In genomic region chr12:76065917-76066316, GRCh38 we compare ENCODE assay signal across 31 cellular contexts.
"Had no signal": no experiment of that assay in that cellular context is flagged by ENCODE, and none has a peak within 500 bp of the region (broad histone marks: within the 10 kb centered on the region; RNA-seq: fewer than 3 reads in every experiment).

No MANE protein-coding gene starts in this region.

- ATAC-seq: left colon; left lung; lower lobe of right lung; naive thymus-derived CD8-positive, alpha-beta T cell; pancreas; right cardiac atrium; sciatic nerve; stimulated activated naive B cell treated with anti-CD40 and anti-IgM and Interleukin-4, amounts not matched to agents 10 μg/mL and 1 μg/mL and 100 μg/mL, for 72 hours; stimulated activated naive CD8-positive, alpha-beta T cell treated with anti-CD3 and anti-CD28 coated beads, Interleukin-15, Interleukin-2, amounts not matched to agents 100 U/mL and 50 U/mL, for 24 hours had no signal

- H3K27ac ChIP-seq: left lung, lower lobe of right lung, pancreas, prostate gland, skin epidermis, stomach, testis, thyroid gland, transverse colon, upper lobe of left lung, vagina had no signal

- H3K27ac Mint-ChIP-seq: immature natural killer cell; naive thymus-derived CD8-positive, alpha-beta T cell; nephron; stimulated activated naive B cell treated with anti-CD40 and anti-IgM and Interleukin-4, amounts not matched to agents 10 μg/mL and 1 μg/mL and 100 μg/mL, for 72 hours had no signal

- FAIRE-seq: islet of Langerhans, kidney, pancreas had no signal

- H3K4me1 ChIP-seq: lower lobe of right lung, pancreas, prostate gland, testis, transverse colon had no signal

- H3K4me3 Mint-ChIP-seq: immature natural killer cell; nephron; neural crest cell; stimulated activated naive B cell treated with anti-CD40 and anti-IgM and Interleukin-4, amounts not matched to agents 10 μg/mL and 1 μg/mL and 100 μg/mL, for 72 hours had no signal

- H3K4me3 ChIP-seq: left lung, lower lobe of right lung, pancreas, prostate gland, skin epidermis, stomach, testis, thyroid gland, transverse colon, upper lobe of left lung, vagina had no signal

- H3K9me3 ChIP-seq: pancreas, prostate gland, testis, thyroid gland had no signal

- H3K36me3 ChIP-seq: prostate gland, thyroid gland had no signal

- H3K27me3 Mint-ChIP-seq: naive thymus-derived CD8-positive, alpha-beta T cell; stimulated activated naive B cell treated with anti-CD40 and anti-IgM and Interleukin-4, amounts not matched to agents 10 μg/mL and 1 μg/mL and 100 μg/mL, for 72 hours had no signal

- DNase-seq: immature natural killer cell; kidney; left colon; left lung; lower lobe of right lung; mammary epithelial cell; mesenchymal stem cell; naive thymus-derived CD8-positive, alpha-beta T cell; nucleus accumbens; pancreas; posterior cingulate gyrus; retina; right cardiac atrium; stimulated activated CD4-positive, alpha-beta T cell treated with anti-CD3 and anti-CD28 coated beads, Interleukin-12 subunit alpha, Interleukin-12 subunit beta, amount 100 ng/mL, for 4 hours; stimulated activated CD4-positive, alpha-beta T cell treated with anti-CD3 and anti-CD28 coated beads, Interleukin-15, amount 100 ng/mL, for 24 hours; stimulated activated CD4-positive, alpha-beta T cell treated with anti-CD3 and anti-CD28 coated beads, Interleukin-2, amount 100 ng/mL, for 24 hours; stimulated activated CD4-positive, alpha-beta T cell treated with anti-CD3 and anti-CD28 coated beads, Interleukin-4, amount 100 ng/mL, for 1 hour; stimulated activated naive B cell treated with anti-CD40 and anti-IgM and Interleukin-4, amounts not matched to agents 10 μg/mL and 1 μg/mL and 100 μg/mL, for 72 hours; stimulated activated naive CD8-positive, alpha-beta T cell treated with anti-CD3 and anti-CD28 coated beads, Interleukin-15, Interleukin-2, amounts not matched to agents 100 U/mL and 50 U/mL, for 24 hours; stomach; testis; thyroid gland; transverse colon; upper lobe of left lung had no signal

- H3K27me3 ChIP-seq: left lung, pancreas, stomach, testis, thyroid gland, transverse colon, upper lobe of left lung, vagina had no signal

- H3K4me1 Mint-ChIP-seq: nephron had no signal
